Comparison of ENCODE assay signal across 8 cellular contexts in genomic region chr13:42970824-42971669, GRCh38. TPM values are rescaled to one million over a fixed set of nuclear protein-coding genes. Genes with fewer than 3 reads are reported as not detected.
DNase-seq lines count a peak whose midpoint lies in the region; ATAC-seq and TF ChIP-seq lines count a peak whose summit lies in the region.

No MANE protein-coding gene starts in this region.

- peak; percentile 53 for TF ChIP-seq CTCF in RWPE1 (conservative IDR thresholded peaks at IDR 0.05; ENCODE audit: low read depth)
- peak; percentile 38 to 67 (median 43) for TF ChIP-seq CTCF in ascending aorta (IDR thresholded peaks at IDR 0.05)

- intact Hi-C loops in ascending aorta (cut with DNase I): no loop called here

- no peaks in the 10 kb centered on the region for H3K9me3 ChIP-seq in ascending aorta

- ATAC-seq in GM18505 (IDR thresholded peaks at IDR 0.05; ENCODE audit: unreplicated experiment): peak; percentile 62
- peak; percentile 74 for ATAC-seq in HG03280 (IDR thresholded peaks at IDR 0.05; ENCODE audit: unreplicated experiment)
- no peak for ATAC-seq in HG02884 (IDR thresholded peaks at IDR 0.05; ENCODE audit: unreplicated experiment)

- H3K27me3 ChIP-seq in ascending aorta: no peaks in the 10 kb centered on the region

- H3K4me3 ChIP-seq in ascending aorta: no peak overlapping the region

- H3K27ac ChIP-seq in RWPE1 (no peak overlapping the region), ascending aorta (no peak overlapping the region)

- POLR2A ChIA-PET in RWPE1 (lab: Yijun Ruan, JAX; ENCODE audit: low non-redundant PET): no interaction called here

- H3K36me3 ChIP-seq in ascending aorta: no peaks in the 10 kb centered on the region

- DNase-seq in AG20443 (ENCODE audit: low spot score) (peak; percentile 51), RWPE1 (ENCODE audit: low spot score) (peak; percentile 52), ascending aorta (ENCODE audit: low spot score in 2 of 2) (no peak), iPS DF 4.7 (ENCODE audit: extremely low read depth, low spot score) (peak; percentile 66)
- peak; percentile 59 for DNase-seq in stimulated activated CD4-positive, alpha-beta T cell treated with anti-CD3 and anti-CD28 coated beads, Interleukin-4, amount 100 ng/mL, for 24 hours

- CTCF ChIA-PET in RWPE1 (lab: Yijun Ruan, JAX): no interaction called here

- TF ChIP-seq POLR2A in GM18505 (IDR thresholded peaks at IDR 0.05; ENCODE audit: borderline replicate concordance, extremely low read depth, insufficient read depth, insufficient read length): no peak

- no peaks in the 10 kb centered on the region for H3K4me1 ChIP-seq in ascending aorta

RNA-seq across cellular contexts. Expression of gene EPSTI1, which starts 21.0 kb away (rescaled TPM):
- total RNA-seq in ascending aorta: 3.2 TPM

RNA-seq across cellular contexts. Expression of gene DNAJC15, which starts 52.3 kb away (rescaled TPM):
- total RNA-seq in ascending aorta: 2.3 TPM

Comparison
In these comparisons a context has a peak if more than half of its experiments do, and no peak if none do; other contexts are left out.
1. DNase-seq: peak in AG20443 (single experiment), RWPE1 (single experiment), iPS DF 4.7 (single experiment) and stimulated activated CD4-positive, alpha-beta T cell treated with anti-CD3 and anti-CD28 coated beads, Interleukin-4, amount 100 ng/mL, for 24 hours (single experiment); none in ascending aorta (0 of 2).